8 cellular contexts compared by ENCODE assay signal in the genomic region with DNA sequence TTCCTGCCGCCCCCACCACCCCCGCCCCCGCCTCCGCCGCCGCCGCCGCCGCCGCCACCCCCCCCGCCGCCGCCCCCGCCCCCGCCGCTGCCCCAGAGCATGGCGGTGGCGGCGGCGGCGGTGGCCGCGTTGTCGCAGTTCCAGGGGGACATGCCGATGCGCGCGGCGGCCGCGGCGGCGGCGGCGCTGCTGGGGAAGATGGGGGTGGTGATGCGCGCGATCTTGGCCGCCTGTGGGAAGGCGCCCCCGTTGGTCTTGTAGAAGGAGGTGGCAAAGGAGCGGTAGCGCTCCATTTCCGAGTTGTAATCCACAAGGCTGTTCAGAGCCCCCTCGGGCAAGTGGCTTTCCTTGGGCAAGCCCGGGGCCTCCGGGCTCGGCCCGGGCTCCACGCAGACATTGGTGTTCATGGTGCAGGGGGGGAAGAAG. TPM values are rescaled to one million over a fixed set of nuclear protein-coding genes. Genes with fewer than 3 reads are reported as not detected.
A peak's percentile ranks its signal among the peaks of the same experiment; 100 is the strongest.
DNase-seq lines count a peak whose midpoint lies in the region; ATAC-seq, FAIRE-seq and TF ChIP-seq lines count a peak whose summit lies in the region.

No MANE protein-coding gene starts in this region.

- POLR2A ChIA-PET in activated CD4-positive, alpha-beta T cell treated with anti-CD3 and anti-CD28 coated beads for 36 hours (lab: Charles Lee) = no interaction called here

- H3K27me3 Mint-ChIP-seq in activated CD4-positive, alpha-beta T cell treated with anti-CD3 and anti-CD28 coated beads for 36 hours = peaks cover 57% of the 10 kb centered on the region

- peak overlapping the region; percentile 29 to 60 (median 48) for H3K4me3 ChIP-seq in pancreas

- TF ChIP-seq CTCF in pancreas (IDR thresholded peaks at IDR 0.05) = no peak

- ATAC-seq in activated CD4-positive, alpha-beta T cell treated with anti-CD3 and anti-CD28 coated beads for 36 hours = peak; percentile 16
- peak; percentile 25 for ATAC-seq in HG02588 (IDR thresholded peaks at IDR 0.05; ENCODE audit: unreplicated experiment)
- ATAC-seq in Right ventricle myocardium superior (ENCODE audit: poor library complexity) = peak; percentile 29
- ATAC-seq in pancreas = peak in 3 of 4 donors; percentile 0 to 4 (median 1)

- FAIRE-seq in pancreas (lab: Jason Lieb, UNC) = no peak

- CTCF ChIA-PET in activated CD4-positive, alpha-beta T cell treated with anti-CD3 and anti-CD28 coated beads for 36 hours (lab: Charles Lee) = no interaction called here

- DNase-seq in activated CD4-positive, alpha-beta T cell treated with anti-CD3 and anti-CD28 coated beads for 36 hours = peak; percentile 43
- no peak for DNase-seq in activated CD4-positive, alpha-beta T cell treated with anti-CD3 and anti-CD28 coated beads, Interleukin-2, amount 50 U/mL, for 4 hours
- DNase-seq in NCI-H2227 (lab: John Stamatoyannopoulos, UW; ENCODE audit: unreplicated experiment) = peak; percentile 85
- DNase-seq in activated naive CD4-positive, alpha-beta T cell treated with Interleukin-2 at 50 U/mL for 16 hours = peak; percentile 27
- peak; percentile 66 for DNase-seq in Right ventricle myocardium superior
- peak in 5 of 6 donors; percentile 36 to 82 (median 46) for DNase-seq in pancreas
- no peak for DNase-seq in amniotic stem cell (lab: John Stamatoyannopoulos, UW)

- H3K9me3 ChIP-seq in pancreas = no peaks in the 10 kb centered on the region

- peaks cover 2% of the 10 kb centered on the region for H3K9me3 Mint-ChIP-seq in activated CD4-positive, alpha-beta T cell treated with anti-CD3 and anti-CD28 coated beads for 36 hours (ENCODE audit: low read depth)

- peaks cover 30% of the 10 kb centered on the region for H3K4me1 Mint-ChIP-seq in activated CD4-positive, alpha-beta T cell treated with anti-CD3 and anti-CD28 coated beads for 36 hours

- 0 to 1% methylated on average over 29 to 47 of the region's 50 CpGs for WGBS in pancreas, 2 donors

- intact Hi-C loops in activated CD4-positive, alpha-beta T cell treated with anti-CD3 and anti-CD28 coated beads for 36 hours (cut with DNase I, micrococcal nuclease) = no loop called here
- intact Hi-C loops in Right ventricle myocardium superior (cut with DNase I) = no loop called here
- intact Hi-C loops in pancreas (cut with DNase I) = no loop called here

- peak overlapping the region; percentile 58 to 92 (median 79) for H3K27ac ChIP-seq in pancreas

- no peaks in the 10 kb centered on the region for H3K36me3 Mint-ChIP-seq in activated CD4-positive, alpha-beta T cell treated with anti-CD3 and anti-CD28 coated beads for 36 hours (ENCODE audit: low read depth)

- H3K27ac Mint-ChIP-seq in activated CD4-positive, alpha-beta T cell treated with anti-CD3 and anti-CD28 coated beads for 36 hours = no peak overlapping the region

- H3K36me3 ChIP-seq in pancreas = no peaks in the 10 kb centered on the region

- H3K4me1 ChIP-seq in pancreas = peaks cover 0 to 19% (median 3%) of the 10 kb centered on the region in 3 donors

- peak overlapping the region; percentile 53 for H3K4me3 Mint-ChIP-seq in activated CD4-positive, alpha-beta T cell treated with anti-CD3 and anti-CD28 coated beads for 36 hours

- H3K27me3 ChIP-seq in pancreas = no peaks in the 10 kb centered on the region

RNA-seq across cellular contexts. Expression of gene CXXC4, which starts 3.3 kb away (rescaled TPM):
- not detected for total RNA-seq in activated CD4-positive, alpha-beta T cell treated with anti-CD3 and anti-CD28 coated beads for 36 hours
- 4.7 TPM for total RNA-seq in Right ventricle myocardium superior
- total RNA-seq in pancreas = 1 to 10 TPM; 1.6 to 5.9 (median 3.7) TPM
- polyA plus RNA-seq in pancreas = 1 to 10 TPM; 1.9 to 3.5 TPM

Comparison
In these comparisons a context has a peak if more than half of its experiments do, and no peak if none do; other contexts are left out.
1. DNase-seq: peak in activated CD4-positive, alpha-beta T cell treated with anti-CD3 and anti-CD28 coated beads for 36 hours (single experiment), NCI-H2227 (single experiment), activated naive CD4-positive, alpha-beta T cell treated with Interleukin-2 at 50 U/mL for 16 hours (single experiment), Right ventricle myocardium superior (single experiment) and pancreas (5 of 6); none in activated CD4-positive, alpha-beta T cell treated with anti-CD3 and anti-CD28 coated beads, Interleukin-2, amount 50 U/mL, for 4 hours (0 of 2) and amniotic stem cell (single experiment).
2. Peak in every context shown above with its lines, with median percentiles within 50 percentile points of each other: ATAC-seq.